ENCODE assay signal across 34 cellular contexts in genomic region chr3:138383715-138384114, GRCh38. TPM values are rescaled to one million over a fixed set of nuclear protein-coding genes. Genes with fewer than 3 reads are reported as not detected.
DNase-seq lines count a peak whose midpoint lies in the region; ATAC-seq, FAIRE-seq and TF ChIP-seq lines count a peak whose summit lies in the region.
"Had no signal": no experiment of that assay in that cellular context is flagged by ENCODE, and none has a peak within 500 bp of the region (broad histone marks: within the 10 kb centered on the region; RNA-seq: fewer than 3 reads in every experiment).

No MANE protein-coding gene starts in this region.

- intact Hi-C loops in vagina (cut with DNase I), result no loop called here

- DNase-seq in activated naive CD4-positive, alpha-beta T cell treated with anti-CD3 and anti-CD28 coated beads, Interleukin-2, amount 50 U/mL, for 72 hours (ENCODE audit: low spot score in 2 of 2), result no peak
- DNase-seq in activated naive CD4-positive, alpha-beta T cell treated with anti-CD3 and anti-CD28 coated beads, Interleukin-2, amount 10 ng/mL, durations not matched to agents 7 days and 5 days, result no peak
- DNase-seq in astrocyte (ENCODE audit: low read depth) (no peak), NCI-H748 treated with DMSO at 0.1 percent for 48 hours (lab: John Stamatoyannopoulos, UW) (no peak), vagina (ENCODE audit: extremely low spot score in 2 of 2) (no peak)
- DNase-seq in activated effector memory CD4-positive, alpha-beta T cell treated with Interleukin-2 at 50 U/mL for 16 hours, result no peak
- DNase-seq: activated CD4-positive, alpha-beta memory T cell treated with anti-CD3 and anti-CD28 coated beads, Interleukin-2, amount 10 ng/mL, durations not matched to agents 7 days and 5 days; activated CD8-positive, alpha-beta memory T cell treated with anti-CD3 and anti-CD28 coated beads, Interleukin-2, amount 50 U/mL, for 48 hours; activated naive CD4-positive, alpha-beta T cell treated with anti-CD3 and anti-CD28 coated beads, Interleukin-2, amount 50 U/mL, for 16 hours; aorta; C1 segment of cervical spinal cord; dermis blood vessel endothelial cell; esophagus squamous epithelium; foreskin melanocyte; H7; NCI-H1417 treated with DMSO at 0.1 percent for 48 hours; NCI-H2029 treated with DMSO at 0.1 percent for 48 hours; NCI-H2227 treated with DMSO at 0.1 percent for 48 hours; NCI-H526; pancreas; SHP77 treated with DMSO at 0.1 percent for 48 hours; stimulated activated CD4-positive, alpha-beta T cell treated with anti-CD3 and anti-CD28 coated beads, Interleukin-1b, Interleukin-23, amount 100 ng/mL, for 48 hours; stimulated activated naive CD4-positive, alpha-beta T cell treated with Interleukin-2 at 50 U/mL for 16 hours; SW 1271 had no signal

- H3K9me3 Mint-ChIP-seq in activated naive CD4-positive, alpha-beta T cell treated with anti-CD3 and anti-CD28 coated beads, Interleukin-2, amount 50 U/mL, for 72 hours, result no peaks in the 10 kb centered on the region
- H3K9me3 Mint-ChIP-seq in activated naive CD4-positive, alpha-beta T cell treated with anti-CD3 and anti-CD28 coated beads, Interleukin-2, amount 10 ng/mL, durations not matched to agents 7 days and 5 days, result no peaks in the 10 kb centered on the region
- peaks cover 5% of the 10 kb centered on the region for H3K9me3 Mint-ChIP-seq in astrocyte (ENCODE audit: unreplicated experiment)
- H3K9me3 Mint-ChIP-seq: activated CD4-positive, alpha-beta memory T cell treated with anti-CD3 and anti-CD28 coated beads, Interleukin-2, amount 10 ng/mL, durations not matched to agents 7 days and 5 days; activated T-helper 1 cell treated with anti-CD3 and anti-CD28 coated beads, Interleukin-12 subunit alpha, Interleukin-12 subunit beta, Interleukin-2, Interleukin-4 antibody, amounts not matched to agents 30 ng/mL and 10 ng/mL and 1 ng/mL, durations not matched to agents 14 hours and 24 hours and 36 hours; central memory CD8-positive, alpha-beta T cell had no signal

- no peaks in the 10 kb centered on the region for H3K9me3 ChIP-seq in astrocyte (ENCODE audit: insufficient read depth, low read depth, low read length)
- H3K9me3 ChIP-seq in vagina, result no peaks in the 10 kb centered on the region
- H3K9me3 ChIP-seq: esophagus squamous epithelium, pancreas, tibial artery had no signal

- TF ChIP-seq CTCF in astrocyte (IDR thresholded peaks at IDR 0.05; ENCODE audit: insufficient read depth, low read depth, low read length) (no peak), vagina (IDR thresholded peaks at IDR 0.05) (no peak)

- H3K4me2 ChIP-seq in astrocyte (ENCODE audit: low read length), result no peak overlapping the region
- H3K4me2 ChIP-seq: hepatocyte, smooth muscle cell had no signal

- H3K36me3 ChIP-seq in astrocyte (ENCODE audit: insufficient read depth, low read length) (no peaks in the 10 kb centered on the region), vagina (peaks cover 0 to 5% of the 10 kb centered on the region in 2 donors)
- H3K36me3 ChIP-seq: esophagus squamous epithelium, pancreas, tibial artery had no signal

- peak overlapping the region; percentile 1 to 18 for H3K27ac Mint-ChIP-seq in activated naive CD4-positive, alpha-beta T cell treated with anti-CD3 and anti-CD28 coated beads, Interleukin-2, amount 50 U/mL, for 72 hours
- no peak overlapping the region for H3K27ac Mint-ChIP-seq in activated naive CD4-positive, alpha-beta T cell treated with anti-CD3 and anti-CD28 coated beads, Interleukin-2, amount 10 ng/mL, durations not matched to agents 7 days and 5 days
- peak overlapping the region; percentile 13 for H3K27ac Mint-ChIP-seq in astrocyte (ENCODE audit: unreplicated experiment)
- H3K27ac Mint-ChIP-seq: activated CD4-positive, alpha-beta memory T cell treated with anti-CD3 and anti-CD28 coated beads, Interleukin-2, amount 10 ng/mL, durations not matched to agents 7 days and 5 days; activated T-helper 1 cell treated with anti-CD3 and anti-CD28 coated beads, Interleukin-12 subunit alpha, Interleukin-12 subunit beta, Interleukin-2, Interleukin-4 antibody, amounts not matched to agents 30 ng/mL and 10 ng/mL and 1 ng/mL, durations not matched to agents 14 hours and 24 hours and 36 hours had no signal

- no peak for FAIRE-seq in astrocyte (lab: Jason Lieb, UNC)
- FAIRE-seq: GM12891, pancreas had no signal

- no peak for TF ChIP-seq POLR2A in vagina (IDR thresholded peaks at IDR 0.05)

- no peak overlapping the region for H3K4me3 Mint-ChIP-seq in activated naive CD4-positive, alpha-beta T cell treated with anti-CD3 and anti-CD28 coated beads, Interleukin-2, amount 10 ng/mL, durations not matched to agents 7 days and 5 days
- H3K4me3 Mint-ChIP-seq in astrocyte (ENCODE audit: unreplicated experiment), result no peak overlapping the region
- H3K4me3 Mint-ChIP-seq: activated CD4-positive, alpha-beta memory T cell treated with anti-CD3 and anti-CD28 coated beads, Interleukin-2, amount 10 ng/mL, durations not matched to agents 7 days and 5 days; activated T-helper 1 cell treated with anti-CD3 and anti-CD28 coated beads, Interleukin-12 subunit alpha, Interleukin-12 subunit beta, Interleukin-2, Interleukin-4 antibody, amounts not matched to agents 30 ng/mL and 10 ng/mL and 1 ng/mL, durations not matched to agents 14 hours and 24 hours and 36 hours; central memory CD8-positive, alpha-beta T cell; neural crest cell had no signal

- CTCF ChIA-PET in activated naive CD4-positive, alpha-beta T cell treated with anti-CD3 and anti-CD28 coated beads, Interleukin-2, amount 10 ng/mL, durations not matched to agents 7 days and 5 days (lab: Charles Lee), result interaction anchor here (0.8 kb wide), 1 partner anchor 14 kb away, joined by 3 read pairs; no protein-coding TSS in a partner anchor

- no peak overlapping the region for H3K4me3 ChIP-seq in astrocyte (ENCODE audit: insufficient read depth, low read depth, low read length)
- H3K4me3 ChIP-seq in vagina, result no peak overlapping the region
- H3K4me3 ChIP-seq: esophagus squamous epithelium, hepatocyte, pancreas, smooth muscle cell, tibial artery had no signal

- peaks cover 10% of the 10 kb centered on the region for H3K27me3 Mint-ChIP-seq in activated naive CD4-positive, alpha-beta T cell treated with anti-CD3 and anti-CD28 coated beads, Interleukin-2, amount 10 ng/mL, durations not matched to agents 7 days and 5 days
- H3K27me3 Mint-ChIP-seq in astrocyte (ENCODE audit: low read depth, unreplicated experiment), result no peaks in the 10 kb centered on the region

- no peaks in the 10 kb centered on the region for H3K36me3 Mint-ChIP-seq in activated naive CD4-positive, alpha-beta T cell treated with anti-CD3 and anti-CD28 coated beads, Interleukin-2, amount 50 U/mL, for 72 hours
- no peaks in the 10 kb centered on the region for H3K36me3 Mint-ChIP-seq in activated naive CD4-positive, alpha-beta T cell treated with anti-CD3 and anti-CD28 coated beads, Interleukin-2, amount 10 ng/mL, durations not matched to agents 7 days and 5 days
- peaks cover 18% of the 10 kb centered on the region for H3K36me3 Mint-ChIP-seq in astrocyte (ENCODE audit: low read depth, unreplicated experiment)

- H3K27me3 ChIP-seq in astrocyte (ENCODE audit: insufficient read depth, low read length) (no peaks in the 10 kb centered on the region), vagina (no peaks in the 10 kb centered on the region)
- H3K27me3 ChIP-seq: esophagus squamous epithelium, hepatocyte, pancreas, tibial artery had no signal

- no peak overlapping the region for H2AFZ ChIP-seq in astrocyte (ENCODE audit: low read depth, low read length)
- H2AFZ ChIP-seq: hepatocyte had no signal

- no peaks in the 10 kb centered on the region for H3K4me1 Mint-ChIP-seq in activated naive CD4-positive, alpha-beta T cell treated with anti-CD3 and anti-CD28 coated beads, Interleukin-2, amount 10 ng/mL, durations not matched to agents 7 days and 5 days
- H3K4me1 Mint-ChIP-seq in astrocyte (ENCODE audit: low read depth, unreplicated experiment), result peaks cover 24% of the 10 kb centered on the region
- H3K4me1 Mint-ChIP-seq: activated CD4-positive, alpha-beta memory T cell treated with anti-CD3 and anti-CD28 coated beads, Interleukin-2, amount 10 ng/mL, durations not matched to agents 7 days and 5 days; central memory CD8-positive, alpha-beta T cell had no signal

- no peak overlapping the region for H3K9ac ChIP-seq in astrocyte (ENCODE audit: low read length)

- peaks cover 8% of the 10 kb centered on the region for H3K4me1 ChIP-seq in astrocyte (ENCODE audit: insufficient read depth, low read length)
- peaks cover 20% of the 10 kb centered on the region for H3K4me1 ChIP-seq in vagina
- H3K4me1 ChIP-seq: pancreas had no signal

- H3K79me2 ChIP-seq in astrocyte (ENCODE audit: insufficient read depth, low read length), result peaks cover 7% of the 10 kb centered on the region
- H3K79me2 ChIP-seq: hepatocyte had no signal

- ATAC-seq in activated naive CD4-positive, alpha-beta T cell treated with anti-CD3 and anti-CD28 coated beads, Interleukin-2, amount 50 U/mL, for 72 hours, result no peak
- peak; percentile 33 for ATAC-seq in esophagus mucosa
- ATAC-seq: pancreas had no signal

- peaks cover 5% of the 10 kb centered on the region for H4K20me1 ChIP-seq in astrocyte (ENCODE audit: insufficient read depth, low read length)

- H3K27ac ChIP-seq in astrocyte (ENCODE audit: low read depth, low read length) (no peak overlapping the region), temporal lobe (ENCODE audit: low read depth, low read length) (peak overlapping the region; percentile 29), vagina (no peak overlapping the region)
- H3K27ac ChIP-seq: 22Rv1, esophagus squamous epithelium, hepatocyte, pancreas had no signal

RNA-seq across cellular contexts. Expression of gene MRAS, which starts 35.3 kb away (rescaled TPM):
- 1 to 10 TPM in 1 of 2 donors, not detected in 1; 1.5 TPM for total RNA-seq in activated naive CD4-positive, alpha-beta T cell treated with anti-CD3 and anti-CD28 coated beads, Interleukin-2, amount 50 U/mL, for 72 hours
- 55.4 and 81.8 TPM in 2 replicates for total RNA-seq in astrocyte
- total RNA-seq in esophagus mucosa, result 1.6 TPM
- total RNA-seq in temporal lobe, result 63.9 TPM
- total RNA-seq in vagina, result 26.8 TPM
- total RNA-seq: activated CD4-positive, alpha-beta memory T cell treated with anti-CD3 and anti-CD28 coated beads, Interleukin-2, amount 10 ng/mL, durations not matched to agents 7 days and 5 days had no signal

RNA-seq across cellular contexts. Expression of gene ESYT3, which starts 50.7 kb away (rescaled TPM):
- under 1 TPM; 0.14 to 0.35 TPM for total RNA-seq in activated naive CD4-positive, alpha-beta T cell treated with anti-CD3 and anti-CD28 coated beads, Interleukin-2, amount 50 U/mL, for 72 hours
- total RNA-seq in astrocyte (2.0 and 2.6 TPM in 2 replicates), esophagus mucosa (0.80 TPM), temporal lobe (0.74 TPM), vagina (2.0 TPM)
- total RNA-seq: dermis blood vessel endothelial cell had no signal

RNA-seq across cellular contexts. Expression of gene NME9, which starts 54.1 kb away (rescaled TPM):
- total RNA-seq in activated naive CD4-positive, alpha-beta T cell treated with anti-CD3 and anti-CD28 coated beads, Interleukin-2, amount 50 U/mL, for 72 hours, result 1 to 10 TPM in 1 of 2 donors, not detected in 1; 3.7 TPM
- total RNA-seq in astrocyte, result 0.54 and 0.62 TPM in 2 replicates
- total RNA-seq in esophagus mucosa, result not detected
- 3.9 TPM for total RNA-seq in temporal lobe
- total RNA-seq in vagina, result not detected
- total RNA-seq: activated T-helper 1 cell treated with anti-CD3 and anti-CD28 coated beads, Interleukin-12 subunit alpha, Interleukin-12 subunit beta, Interleukin-2, Interleukin-4 antibody, amounts not matched to agents 30 ng/mL and 10 ng/mL and 1 ng/mL, durations not matched to agents 14 hours and 24 hours and 36 hours; dermis blood vessel endothelial cell; hepatocyte; smooth muscle cell had no signal

Comparison
In these comparisons a context has a peak if more than half of its experiments do, and no peak if none do; other contexts are left out.
1. RNA of gene MRAS, which starts 35.3 kb away (total RNA-seq): 63.9 TPM in temporal lobe (single experiment), 55.4 to 81.8 TPM in astrocyte and 26.8 TPM in vagina (single experiment); 1.6 TPM in esophagus mucosa (single experiment) and 1.5 TPM in activated naive CD4-positive, alpha-beta T cell treated with anti-CD3 and anti-CD28 coated beads, Interleukin-2, amount 50 U/mL, for 72 hours; every median in the first group is over 10 times any median in the second.